Comparison of ENCODE assay signal across 12 cellular contexts in genomic region chr14:49583629-49584028, GRCh38. TPM values are rescaled to one million over a fixed set of nuclear protein-coding genes. Genes with fewer than 3 reads are reported as not detected.
DNase-seq lines count a peak whose midpoint lies in the region; ATAC-seq and TF ChIP-seq lines count a peak whose summit lies in the region.
"Had no signal": no experiment of that assay in that cellular context is flagged by ENCODE, and none has a peak within 500 bp of the region (broad histone marks: within the 10 kb centered on the region; RNA-seq: fewer than 3 reads in every experiment).

No MANE protein-coding gene starts in this region.

- peak overlapping the region; percentile 66 for H3K27ac Mint-ChIP-seq in activated naive CD4-positive, alpha-beta T cell treated with anti-CD3 and anti-CD28 coated beads, Interleukin-2, amount 10 ng/mL, durations not matched to agents 7 days and 5 days
- peak overlapping the region; percentile 96 for H3K27ac Mint-ChIP-seq in T-helper 17 cell
- H3K27ac Mint-ChIP-seq in stimulated activated memory B cell treated with anti-CD40 and anti-IgM and Interleukin-4, amounts not matched to agents 10 μg/mL and 1 μg/mL and 100 μg/mL, for 72 hours = peak overlapping the region; percentile 99

- no peaks in the 10 kb centered on the region for H3K9me3 ChIP-seq in T-helper 17 cell (ENCODE audit: control insufficient read depth, low read length, poor library complexity, severe bottlenecking)

- CTCF ChIA-PET in activated naive CD4-positive, alpha-beta T cell treated with anti-CD3 and anti-CD28 coated beads, Interleukin-2, amount 10 ng/mL, durations not matched to agents 7 days and 5 days (lab: Charles Lee) = no interaction called here

- ATAC-seq in T-helper 17 cell (no peak), GM21825 (IDR thresholded peaks at IDR 0.05; ENCODE audit: unreplicated experiment) (no peak), GM21528 (IDR thresholded peaks at IDR 0.05; ENCODE audit: low FRiP score, unreplicated experiment) (no peak), HG03095 (IDR thresholded peaks at IDR 0.05; ENCODE audit: unreplicated experiment) (no peak)
- ATAC-seq in stimulated activated memory B cell treated with anti-CD40 and anti-IgM and Interleukin-4, amounts not matched to agents 10 μg/mL and 1 μg/mL and 100 μg/mL, for 72 hours = no peak

- TF ChIP-seq CTCF in fibroblast of villous mesenchyme (IDR thresholded peaks at IDR 0.05; ENCODE audit: insufficient read depth, low read depth, low read length) = no peak

- no peaks in the 10 kb centered on the region for H3K9me3 Mint-ChIP-seq in activated naive CD4-positive, alpha-beta T cell treated with anti-CD3 and anti-CD28 coated beads, Interleukin-2, amount 10 ng/mL, durations not matched to agents 7 days and 5 days
- no peaks in the 10 kb centered on the region for H3K9me3 Mint-ChIP-seq in stimulated activated memory B cell treated with anti-CD40 and anti-IgM and Interleukin-4, amounts not matched to agents 10 μg/mL and 1 μg/mL and 100 μg/mL, for 72 hours

- H3K36me3 Mint-ChIP-seq in activated naive CD4-positive, alpha-beta T cell treated with anti-CD3 and anti-CD28 coated beads, Interleukin-2, amount 10 ng/mL, durations not matched to agents 7 days and 5 days = peaks cover 60% of the 10 kb centered on the region
- peaks cover 10% of the 10 kb centered on the region for H3K36me3 Mint-ChIP-seq in T-helper 17 cell (ENCODE audit: low read depth)
- H3K36me3 Mint-ChIP-seq in stimulated activated memory B cell treated with anti-CD40 and anti-IgM and Interleukin-4, amounts not matched to agents 10 μg/mL and 1 μg/mL and 100 μg/mL, for 72 hours = peaks cover 59% of the 10 kb centered on the region

- peaks cover 4% of the 10 kb centered on the region for H3K27me3 Mint-ChIP-seq in activated naive CD4-positive, alpha-beta T cell treated with anti-CD3 and anti-CD28 coated beads, Interleukin-2, amount 10 ng/mL, durations not matched to agents 7 days and 5 days
- H3K27me3 Mint-ChIP-seq in T-helper 17 cell = no peaks in the 10 kb centered on the region
- H3K27me3 Mint-ChIP-seq in stimulated activated memory B cell treated with anti-CD40 and anti-IgM and Interleukin-4, amounts not matched to agents 10 μg/mL and 1 μg/mL and 100 μg/mL, for 72 hours = no peaks in the 10 kb centered on the region

- no peak for DNase-seq in activated naive CD4-positive, alpha-beta T cell treated with anti-CD3 and anti-CD28 coated beads, Interleukin-2, amount 10 ng/mL, durations not matched to agents 7 days and 5 days
- no peak for DNase-seq in activated naive CD4-positive, alpha-beta T cell treated with anti-CD3 and anti-CD28 coated beads, Interleukin-2, amount 50 U/mL, for 16 hours
- DNase-seq in T-helper 17 cell (no peak), fibroblast of villous mesenchyme (ENCODE audit: low read depth) (no peak)
- DNase-seq: activated CD4-positive, CD25-positive, alpha-beta regulatory T cell treated with anti-CD3 and anti-CD28 coated beads, Interleukin-2, amount 50 U/mL, for 72 hours; islet precursor cell; NCI-H526; stimulated activated naive CD4-positive, alpha-beta T cell had no signal

- H3K4me1 Mint-ChIP-seq in activated naive CD4-positive, alpha-beta T cell treated with anti-CD3 and anti-CD28 coated beads, Interleukin-2, amount 10 ng/mL, durations not matched to agents 7 days and 5 days = peaks cover 61% of the 10 kb centered on the region
- H3K4me1 Mint-ChIP-seq in T-helper 17 cell = peaks cover 48% of the 10 kb centered on the region
- H3K4me1 Mint-ChIP-seq in stimulated activated memory B cell treated with anti-CD40 and anti-IgM and Interleukin-4, amounts not matched to agents 10 μg/mL and 1 μg/mL and 100 μg/mL, for 72 hours = peaks cover 47% of the 10 kb centered on the region

- peak overlapping the region; percentile 89 for H3K4me3 Mint-ChIP-seq in activated naive CD4-positive, alpha-beta T cell treated with anti-CD3 and anti-CD28 coated beads, Interleukin-2, amount 10 ng/mL, durations not matched to agents 7 days and 5 days
- peak overlapping the region; percentile 97 for H3K4me3 Mint-ChIP-seq in T-helper 17 cell
- peak overlapping the region; percentile 98 for H3K4me3 Mint-ChIP-seq in stimulated activated memory B cell treated with anti-CD40 and anti-IgM and Interleukin-4, amounts not matched to agents 10 μg/mL and 1 μg/mL and 100 μg/mL, for 72 hours

- H3K4me3 ChIP-seq in fibroblast of villous mesenchyme (ENCODE audit: low read depth, low read length) = peak overlapping the region; percentile 91

RNA-seq across cellular contexts. Expression of gene RPS29, which starts 2.6 kb away (rescaled TPM):
- 1,000 to 10,000 TPM; 3,969 to 4,133 TPM for total RNA-seq in T-helper 17 cell
- total RNA-seq in fibroblast of villous mesenchyme = 2,020 and 2,708 TPM in 2 replicates

RNA-seq across cellular contexts. Expression of gene LRR1, which starts 15.1 kb away (rescaled TPM):
- total RNA-seq in T-helper 17 cell = 10 to 100 TPM in 1 of 2 donors, 1 to 10 TPM in 1; 7.4 to 10.3 TPM
- total RNA-seq in fibroblast of villous mesenchyme = 20.9 and 26.8 TPM in 2 replicates

RNA-seq across cellular contexts. Expression of gene RPL36AL, which starts 36.8 kb away (rescaled TPM):
- total RNA-seq in T-helper 17 cell (100 to 1,000 TPM; 209 to 250 TPM), fibroblast of villous mesenchyme (175 and 217 TPM in 2 replicates)

RNA-seq across cellular contexts. Expression of gene MGAT2, which starts 37.0 kb away (rescaled TPM):
- total RNA-seq in T-helper 17 cell (10 to 100 TPM; 30.0 to 34.5 TPM), fibroblast of villous mesenchyme (79.9 and 104 TPM in 2 replicates)

RNA-seq across cellular contexts. Expression of gene DNAAF2, which starts 51.4 kb away (rescaled TPM):
- total RNA-seq in T-helper 17 cell = 10 to 100 TPM; 25.7 to 34.0 TPM
- total RNA-seq in fibroblast of villous mesenchyme = 8.4 and 11.7 TPM in 2 replicates
